Comparison of ENCODE assay signal across 22 cellular contexts in the genomic region with DNA sequence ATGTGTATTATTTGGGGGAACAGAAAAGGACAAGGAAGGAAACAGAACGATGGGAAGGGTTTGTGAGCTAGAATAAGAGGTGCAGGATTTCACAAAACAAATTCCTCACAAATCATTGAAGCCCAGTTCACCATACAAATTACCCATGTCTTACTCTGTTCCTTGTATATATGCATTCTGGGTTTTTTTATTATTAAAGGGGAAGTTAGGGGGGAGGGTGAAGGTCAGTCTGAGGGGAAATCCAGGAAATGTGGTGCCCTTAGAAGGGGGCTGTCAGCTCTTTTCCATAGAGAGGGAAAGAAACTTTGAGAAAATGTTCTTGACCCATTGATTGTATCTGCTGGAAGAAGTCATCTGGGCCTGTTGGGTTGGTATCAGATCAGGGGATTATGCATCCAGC.
A peak's percentile ranks its signal among the peaks of the same experiment; 100 is the strongest.
DNase-seq lines count a peak whose midpoint lies in the region; ATAC-seq, FAIRE-seq and TF ChIP-seq lines count a peak whose summit lies in the region.
"Had no signal": no experiment of that assay in that cellular context is flagged by ENCODE, and none has a peak within 500 bp of the region (broad histone marks: within the 10 kb centered on the region; RNA-seq: fewer than 3 reads in every experiment).

No MANE protein-coding gene starts in this region.

- no peaks in the 10 kb centered on the region for H3K27me3 ChIP-seq in CD4-positive, CD25-positive, alpha-beta regulatory T cell (ENCODE audit: control insufficient read depth, insufficient read depth, low read length)
- H3K27me3 ChIP-seq in GM23338 (ENCODE audit: insufficient read depth) (no peaks in the 10 kb centered on the region), astrocyte (ENCODE audit: insufficient read depth, low read length) (no peaks in the 10 kb centered on the region), mesenchymal stem cell (ENCODE audit: control insufficient read depth in 1 of 2, insufficient read depth in 1 of 2, low read length in 2 of 2) (no peaks in the 10 kb centered on the region)
- H3K27me3 ChIP-seq: SJSA1 had no signal

- H3K9me3 Mint-ChIP-seq in CD4-positive, CD25-positive, alpha-beta regulatory T cell: no peaks in the 10 kb centered on the region
- H3K9me3 Mint-ChIP-seq in GM23338 (no peaks in the 10 kb centered on the region; the same call in 2 of the 3 replicates), astrocyte (ENCODE audit: unreplicated experiment) (no peaks in the 10 kb centered on the region), naive B cell (no peaks in the 10 kb centered on the region)
- H3K9me3 Mint-ChIP-seq: CD14-positive monocyte had no signal

- H3K4ac ChIP-seq in mesenchymal stem cell (ENCODE audit: low read depth in 1 of 2, low read length in 2 of 2): no peak overlapping the region

- H4K8ac ChIP-seq in mesenchymal stem cell (ENCODE audit: low read length): no peak overlapping the region

- no peaks in the 10 kb centered on the region for H3F3A ChIP-seq in GM23338 (replicated peaks; ENCODE audit: low read depth)

- no peaks in the 10 kb centered on the region for H3K9me2 ChIP-seq in GM23338 (ENCODE audit: insufficient read depth)

- no peak overlapping the region for H3K4me3 Mint-ChIP-seq in CD4-positive, CD25-positive, alpha-beta regulatory T cell
- H3K4me3 Mint-ChIP-seq in GM23338: no peak overlapping the region
- no peak overlapping the region for H3K4me3 Mint-ChIP-seq in astrocyte (ENCODE audit: unreplicated experiment)
- no peak overlapping the region for H3K4me3 Mint-ChIP-seq in naive B cell
- H3K4me3 Mint-ChIP-seq: B cell, CD14-positive monocyte had no signal

- no peak overlapping the region for H2BK5ac ChIP-seq in mesenchymal stem cell (ENCODE audit: low read depth, low read length, poor library complexity, severe bottlenecking)

- H3K27me3 Mint-ChIP-seq in CD4-positive, CD25-positive, alpha-beta regulatory T cell: no peaks in the 10 kb centered on the region
- H3K27me3 Mint-ChIP-seq in GM23338 (ENCODE audit: insufficient read depth, low read depth, poor library complexity) (peaks cover 9% of the 10 kb centered on the region), astrocyte (ENCODE audit: low read depth, unreplicated experiment) (no peaks in the 10 kb centered on the region), naive B cell (no peaks in the 10 kb centered on the region)
- H3K27me3 Mint-ChIP-seq: B cell had no signal

- H3K4me1 Mint-ChIP-seq in CD4-positive, CD25-positive, alpha-beta regulatory T cell: peaks cover 2 to 17% (median 9%) of the 10 kb centered on the region in 4 donors
- H3K4me1 Mint-ChIP-seq in GM23338 (peaks cover 5% of the 10 kb centered on the region; the same call in 2 of the 3 replicates), astrocyte (ENCODE audit: low read depth, unreplicated experiment) (peaks cover 23% of the 10 kb centered on the region), naive B cell (peaks cover 0 to 8% (median 7%) of the 10 kb centered on the region in 3 donors)

- peaks cover 16% of the 10 kb centered on the region for H3K79me1 ChIP-seq in mesenchymal stem cell (replicated peaks; ENCODE audit: low read length, poor library complexity, severe bottlenecking)

- no peak overlapping the region for H3K23ac ChIP-seq in mesenchymal stem cell (ENCODE audit: low read length in 2 of 2)

- TF ChIP-seq CTCF in GM23338 (conservative IDR thresholded peaks at IDR 0.05; ENCODE audit: low read depth in 2 of 2): no peak
- no peak for TF ChIP-seq CTCF in astrocyte (IDR thresholded peaks at IDR 0.05; ENCODE audit: insufficient read depth, low read depth, low read length)

- no peak overlapping the region for H2AFZ ChIP-seq in GM23338
- H2AFZ ChIP-seq in astrocyte (ENCODE audit: low read depth, low read length): no peak overlapping the region
- H2AFZ ChIP-seq in mesenchymal stem cell (ENCODE audit: low read depth, low read length): no peak overlapping the region

- H2BK15ac ChIP-seq in mesenchymal stem cell (ENCODE audit: low read depth, poor library complexity, severe bottlenecking): no peak overlapping the region

- H3K27ac Mint-ChIP-seq in CD4-positive, CD25-positive, alpha-beta regulatory T cell: peak overlapping the region in 2 of 3 donors; percentile 8 to 45
- H3K27ac Mint-ChIP-seq in GM23338 (peak overlapping the region; percentile 82; the same call in 1 of the 2 replicates), astrocyte (ENCODE audit: unreplicated experiment) (peak overlapping the region; percentile 26), naive B cell (peak overlapping the region in 4 of 6 donors; percentile 12 to 91 (median 42))
- H3K27ac Mint-ChIP-seq: B cell had no signal

- no peak overlapping the region for H3K18ac ChIP-seq in mesenchymal stem cell (ENCODE audit: low read depth in 1 of 2, low read length in 2 of 2)

- no peak overlapping the region for H3K4me3 ChIP-seq in CD4-positive, CD25-positive, alpha-beta regulatory T cell (ENCODE audit: low read depth, low read length)
- H3K4me3 ChIP-seq in GM23338: no peak overlapping the region
- no peak overlapping the region for H3K4me3 ChIP-seq in astrocyte (ENCODE audit: insufficient read depth, low read depth, low read length)
- no peak overlapping the region for H3K4me3 ChIP-seq in mesenchymal stem cell (ENCODE audit: insufficient read depth in 1 of 2, low read depth in 1 of 2, low read length in 2 of 2)
- H3K4me3 ChIP-seq: HAP-1, SJSA1 had no signal

- no peak for DNase-seq in CD4-positive, CD25-positive, alpha-beta regulatory T cell
- no peak for DNase-seq in GM23338 (ENCODE audit: low spot score)
- DNase-seq in astrocyte (ENCODE audit: low read depth): no peak
- DNase-seq in naive B cell: no peak
- no peak for DNase-seq in SK-N-DZ (ENCODE audit: low spot score)
- DNase-seq in mesenchymal stem cell: no peak
- DNase-seq: DND-41; IMR-90; NCI-H1694; NCI-H2171; NCI-H345; NCI-H524; NCI-H774; NK-92 treated with Interleukin-12 subunit alpha and Interleukin-12 subunit beta, amount 100 ng/mL, for 24 hours had no signal

- H3K36me3 Mint-ChIP-seq in CD4-positive, CD25-positive, alpha-beta regulatory T cell: peaks cover 62% of the 10 kb centered on the region
- peaks cover 19% of the 10 kb centered on the region for H3K36me3 Mint-ChIP-seq in GM23338 (ENCODE audit: low read depth)
- H3K36me3 Mint-ChIP-seq in astrocyte (ENCODE audit: low read depth, unreplicated experiment): peaks cover 30% of the 10 kb centered on the region
- peaks cover 21 to 36% of the 10 kb centered on the region in 2 donors for H3K36me3 Mint-ChIP-seq in naive B cell

- H3K9ac ChIP-seq in astrocyte (ENCODE audit: low read length) (no peak overlapping the region), mesenchymal stem cell (ENCODE audit: low read length) (no peak overlapping the region)

- no peaks in the 10 kb centered on the region for H3K4me1 ChIP-seq in CD4-positive, CD25-positive, alpha-beta regulatory T cell (ENCODE audit: control insufficient read depth, insufficient read depth, low read length, poor library complexity, severe bottlenecking)
- H3K4me1 ChIP-seq in GM23338 (ENCODE audit: insufficient read depth) (no peaks in the 10 kb centered on the region), astrocyte (ENCODE audit: insufficient read depth, low read length) (peaks cover 4% of the 10 kb centered on the region), mesenchymal stem cell (ENCODE audit: control insufficient read depth, insufficient read depth, low read depth, low read length) (no peaks in the 10 kb centered on the region)
- H3K4me1 ChIP-seq: HAP-1, SJSA1 had no signal

- H2AK5ac ChIP-seq in mesenchymal stem cell (ENCODE audit: low read length, severe bottlenecking): no peak overlapping the region

- no peaks in the 10 kb centered on the region for H3K9me3 ChIP-seq in CD4-positive, CD25-positive, alpha-beta regulatory T cell (ENCODE audit: control insufficient read depth in 2 of 2, low read length in 2 of 2)
- no peaks in the 10 kb centered on the region for H3K9me3 ChIP-seq in astrocyte (ENCODE audit: insufficient read depth, low read depth, low read length)
- H3K9me3 ChIP-seq in mesenchymal stem cell (ENCODE audit: control insufficient read depth, low read length): no peaks in the 10 kb centered on the region
- H3K9me3 ChIP-seq: HAP-1, SJSA1 had no signal

- H3K36me3 ChIP-seq in CD4-positive, CD25-positive, alpha-beta regulatory T cell (ENCODE audit: control insufficient read depth, insufficient read depth, low read length): peaks cover 62% of the 10 kb centered on the region
- H3K36me3 ChIP-seq in GM23338 (ENCODE audit: insufficient read depth) (peaks cover 15% of the 10 kb centered on the region; the same call in 1 of the 2 replicates), astrocyte (ENCODE audit: insufficient read depth, low read length) (peaks cover 38% of the 10 kb centered on the region), mesenchymal stem cell (ENCODE audit: control insufficient read depth in 1 of 2, insufficient read depth in 2 of 2, low read depth in 1 of 2, low read length in 2 of 2) (peaks cover 35 to 89% of the 10 kb centered on the region in 2 experiments)

- no peak overlapping the region for H4K91ac ChIP-seq in mesenchymal stem cell (ENCODE audit: low read length)

- no peak for FAIRE-seq in astrocyte (lab: Jason Lieb, UNC)
- FAIRE-seq: A204.1, GM12891, RCC 7860 had no signal

- H3K14ac ChIP-seq in mesenchymal stem cell (ENCODE audit: low read length in 2 of 2): no peak overlapping the region

- H3K4me2 ChIP-seq in GM23338: no peak overlapping the region
- H3K4me2 ChIP-seq in astrocyte (ENCODE audit: low read length): no peak overlapping the region
- no peak overlapping the region for H3K4me2 ChIP-seq in mesenchymal stem cell (ENCODE audit: low read length, poor library complexity, severe bottlenecking)

- H4K20me1 ChIP-seq in GM23338 (replicated peaks; ENCODE audit: insufficient read depth) (no peaks in the 10 kb centered on the region; the same call in 1 of the 2 replicates), astrocyte (ENCODE audit: insufficient read depth, low read length) (peaks cover 5% of the 10 kb centered on the region)

- no peak for ATAC-seq in CD4-positive, CD25-positive, alpha-beta regulatory T cell (ENCODE audit: low read depth in 2 of 2)
- no peak for ATAC-seq in GM23338
- ATAC-seq in naive B cell (ENCODE audit: low read depth in 2 of 2): no peak
- ATAC-seq in GM19395 (IDR thresholded peaks at IDR 0.05; ENCODE audit: unreplicated experiment): no peak

- WGBS in mesenchymal stem cell: no CpG with 5 or more reads among the region's 1 CpG

- H2BK120ac ChIP-seq in mesenchymal stem cell (ENCODE audit: low read depth, low read length): no peak overlapping the region

- no peak overlapping the region for H3K27ac ChIP-seq in CD4-positive, CD25-positive, alpha-beta regulatory T cell (ENCODE audit: insufficient read depth, low read length, poor library complexity, severe bottlenecking)
- H3K27ac ChIP-seq in GM23338 (ENCODE audit: low read depth): no peak overlapping the region
- no peak overlapping the region for H3K27ac ChIP-seq in astrocyte (ENCODE audit: low read depth, low read length)
- H3K27ac ChIP-seq in mesenchymal stem cell (ENCODE audit: low read length, poor library complexity, severe bottlenecking): no peak overlapping the region
- H3K27ac ChIP-seq: SJSA1 had no signal

- no peaks in the 10 kb centered on the region for H3K79me2 ChIP-seq in GM23338 (replicated peaks; ENCODE audit: insufficient read depth)
- no peaks in the 10 kb centered on the region for H3K79me2 ChIP-seq in astrocyte (ENCODE audit: insufficient read depth, low read length)

- no peak overlapping the region for H2BK12ac ChIP-seq in mesenchymal stem cell (ENCODE audit: low read length in 2 of 2)

TF ChIP-seq in GM23338, 12 proteins besides CTCF, POLR2A, EP300 and RAD21 (continues in another document):
- no peak for TF ChIP-seq JUNB (IDR thresholded peaks at IDR 0.05; ENCODE audit: unreplicated experiment)

Comparison
In these comparisons a context has a peak if more than half of its experiments do, and no peak if none do; other contexts are left out.
1. H3K27ac Mint-ChIP-seq: peak in every context shown above with its lines; median percentile 82 in GM23338; 42 in naive B cell; 26 in CD4-positive, CD25-positive, alpha-beta regulatory T cell; 26 in astrocyte.